ENCODE assay signal across 20 cellular contexts in the genomic region with DNA sequence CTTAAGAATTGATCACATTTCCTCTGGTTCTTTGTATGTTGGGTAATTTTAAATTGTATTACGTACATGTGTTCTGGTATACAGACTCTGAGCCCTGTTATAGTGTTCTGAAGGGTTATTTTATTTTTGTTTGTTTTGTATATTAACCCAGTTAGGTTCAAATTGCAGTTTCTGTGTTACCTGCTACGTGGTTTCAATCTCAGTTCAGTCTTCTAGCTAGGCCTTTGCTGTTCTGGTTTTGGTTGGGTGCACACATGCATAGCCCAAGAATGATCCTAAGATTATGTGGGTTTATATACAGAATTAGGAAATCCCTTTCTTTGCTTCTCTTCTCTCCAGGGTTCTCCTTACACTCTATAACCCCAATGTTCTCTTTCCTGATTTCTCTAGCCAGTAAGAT.
"Had no signal": no experiment of that assay in that cellular context is flagged by ENCODE, and none has a peak within 500 bp of the region (broad histone marks: within the 10 kb centered on the region; RNA-seq: fewer than 3 reads in every experiment).

No MANE protein-coding gene starts in this region.

- H3K9me3 Mint-ChIP-seq: activated CD4-positive, alpha-beta T cell treated with anti-CD3 and anti-CD28 coated beads, Interleukin-2, amount 10 ng/mL, durations not matched to agents 24 days and 14 days; activated T-cell treated with anti-CD3 and anti-CD28 coated beads, Interleukin-2, amount 50 U/mL, for 24 hours; activated T-helper 2 cell treated with anti-CD3 and anti-CD28 coated beads, Interferon-gamma antibody, Interleukin-2, Interleukin-4, amounts not matched to agents 10 μg/mL and 5 μg/mL and 100 μg/mL, durations not matched to agents 14 hours and 24 hours and 36 hours had no signal

- H3K4me1 ChIP-seq: foreskin keratinocyte, psoas muscle, vagina had no signal

- H3K27ac Mint-ChIP-seq: activated CD4-positive, alpha-beta T cell treated with anti-CD3 and anti-CD28 coated beads, Interleukin-2, amount 10 ng/mL, durations not matched to agents 24 days and 14 days; activated CD8-positive, alpha-beta T cell treated with anti-CD3 and anti-CD28 coated beads for 36 hours; activated T-cell treated with anti-CD3 and anti-CD28 coated beads, Interleukin-2, amount 50 U/mL, for 24 hours; activated T-helper 2 cell treated with anti-CD3 and anti-CD28 coated beads, Interferon-gamma antibody, Interleukin-2, Interleukin-4, amounts not matched to agents 10 μg/mL and 5 μg/mL and 100 μg/mL, durations not matched to agents 14 hours and 24 hours and 36 hours; naive thymus-derived CD4-positive, alpha-beta T cell; stimulated activated naive CD8-positive, alpha-beta T cell treated with anti-CD3 and anti-CD28 coated beads, Interleukin-15, Interleukin-2, amounts not matched to agents 100 ng/mL and 50 ng/mL, for 24 hours had no signal

- DNase-seq: activated CD4-positive, alpha-beta T cell treated with anti-CD3 and anti-CD28 coated beads, Interleukin-2, amount 10 ng/mL, durations not matched to agents 24 days and 14 days; activated CD8-positive, alpha-beta T cell treated with anti-CD3 and anti-CD28 coated beads for 36 hours; activated naive CD4-positive, alpha-beta T cell treated with Interleukin-2 at 50 U/mL for 16 hours; activated T-cell treated with anti-CD3 and anti-CD28 coated beads, Interleukin-2, amount 50 U/mL, for 24 hours; anterior cingulate cortex; brain microvascular endothelial cell; central memory CD4-positive, alpha-beta T cell; dorsolateral prefrontal cortex; foreskin keratinocyte; mesendoderm; naive thymus-derived CD4-positive, alpha-beta T cell; ovary; psoas muscle; right cardiac atrium; stimulated activated CD4-positive, alpha-beta T cell treated with anti-CD3 and anti-CD28 coated beads, Interleukin-2, amount 100 ng/mL, for 24 hours; transverse colon had no signal

- ATAC-seq: activated CD8-positive, alpha-beta T cell treated with anti-CD3 and anti-CD28 coated beads for 36 hours; foreskin keratinocyte; naive thymus-derived CD4-positive, alpha-beta T cell; psoas muscle; right cardiac atrium had no signal

- H3K4me3 ChIP-seq: dorsolateral prefrontal cortex, hepatocyte, ovary, psoas muscle, transverse colon, vagina had no signal

- H3K36me3 ChIP-seq: brain microvascular endothelial cell, ovary, transverse colon, vagina had no signal

- H3K36me3 Mint-ChIP-seq: naive thymus-derived CD4-positive, alpha-beta T cell had no signal

- H3K4me3 Mint-ChIP-seq: activated CD4-positive, alpha-beta T cell treated with anti-CD3 and anti-CD28 coated beads, Interleukin-2, amount 10 ng/mL, durations not matched to agents 24 days and 14 days; activated CD8-positive, alpha-beta T cell treated with anti-CD3 and anti-CD28 coated beads for 36 hours; activated T-cell treated with anti-CD3 and anti-CD28 coated beads, Interleukin-2, amount 50 U/mL, for 24 hours; stimulated activated naive CD8-positive, alpha-beta T cell treated with anti-CD3 and anti-CD28 coated beads, Interleukin-15, Interleukin-2, amounts not matched to agents 100 ng/mL and 50 ng/mL, for 24 hours had no signal

- H3K9me3 ChIP-seq: ovary, psoas muscle, transverse colon, vagina had no signal

- H3K27ac ChIP-seq: brain microvascular endothelial cell, dorsolateral prefrontal cortex, foreskin keratinocyte, hepatocyte, ovary, psoas muscle, transverse colon, vagina had no signal

- H3K27me3 Mint-ChIP-seq: activated CD4-positive, alpha-beta T cell treated with anti-CD3 and anti-CD28 coated beads, Interleukin-2, amount 10 ng/mL, durations not matched to agents 24 days and 14 days; activated CD8-positive, alpha-beta T cell treated with anti-CD3 and anti-CD28 coated beads for 36 hours; naive thymus-derived CD4-positive, alpha-beta T cell; stimulated activated naive CD8-positive, alpha-beta T cell treated with anti-CD3 and anti-CD28 coated beads, Interleukin-15, Interleukin-2, amounts not matched to agents 100 ng/mL and 50 ng/mL, for 24 hours had no signal

- H3K27me3 ChIP-seq: brain microvascular endothelial cell, foreskin keratinocyte, hepatocyte, ovary, transverse colon, vagina had no signal
